In genomic region chr3:78927787-78928186, GRCh38 we compare ENCODE assay signal across 38 cellular contexts.
"Had no signal": no experiment of that assay in that cellular context is flagged by ENCODE, and none has a peak within 500 bp of the region (broad histone marks: within the 10 kb centered on the region; RNA-seq: fewer than 3 reads in every experiment).

No MANE protein-coding gene starts in this region.

- DNase-seq: activated B cell treated with CpG ODN at 0.5 μM for 24 hours; activated CD4-positive, alpha-beta memory T cell treated with anti-CD3 and anti-CD28 coated beads for 36 hours; activated CD4-positive, alpha-beta T cell treated with anti-CD3 and anti-CD28 coated beads for 4 hours; activated CD4-positive, alpha-beta T cell treated with anti-CD3 and anti-CD28 coated beads, Interleukin-2, amount 10 ng/mL, durations not matched to agents 24 days and 14 days; activated CD4-positive, alpha-beta T cell treated with anti-CD3 and anti-CD28 coated beads, Interleukin-2, amount 50 U/mL, for 1 hour; activated CD4-positive, alpha-beta T cell treated with anti-CD3 and anti-CD28 coated beads, Interleukin-2, amount 50 U/mL, for 4 hours; activated CD4-positive, CD25-positive, alpha-beta regulatory T cell treated with anti-CD3 and anti-CD28 coated beads, Interleukin-2, amount 50 U/mL, for 72 hours; activated CD8-positive, alpha-beta memory T cell treated with anti-CD3 and anti-CD28 coated beads, Interleukin-2, amount 50 U/mL, for 4 hours; activated CD8-positive, alpha-beta T cell treated with anti-CD3 and anti-CD28 coated beads for 36 hours; activated effector memory CD4-positive, alpha-beta T cell treated with anti-CD3 and anti-CD28 coated beads, Interleukin-2, amount 50 U/mL, for 16 hours; activated gamma-delta T cell treated with Interleukin-2 at 50 U/mL for 16 hours; activated naive CD4-positive, alpha-beta T cell; activated naive CD4-positive, alpha-beta T cell treated with anti-CD3 and anti-CD28 coated beads for 36 hours; activated naive CD4-positive, alpha-beta T cell treated with anti-CD3 and anti-CD28 coated beads, Interleukin-2, amount 50 U/mL, for 16 hours; activated naive CD8-positive, alpha-beta T cell treated with anti-CD3 and anti-CD28 coated beads for 36 hours; activated T-cell treated with anti-CD3 and anti-CD28 coated beads for 4 hours; activated T-cell treated with anti-CD3 and anti-CD28 coated beads, Interleukin-2, amount 50 U/mL, for 1 hour; activated T-cell treated with anti-CD3 and anti-CD28 coated beads, Interleukin-2, amount 50 U/mL, for 4 hours; activated T-cell treated with anti-CD3 and anti-CD28 coated beads, Interleukin-2, amount 50 U/mL, for 72 hours; adrenal gland; amniotic stem cell; anterior cingulate cortex; caudate nucleus; T-helper 1 cell; T-helper 2 cell; T-helper 9 cell had no signal

- H3K4me3 ChIP-seq: adrenal gland, ascending aorta, cardiac muscle cell had no signal

- H3K4me1 ChIP-seq: adrenal gland, ascending aorta had no signal

- H3K9me3 Mint-ChIP-seq: activated CD4-positive, alpha-beta T cell treated with anti-CD3 and anti-CD28 coated beads, Interleukin-2, amount 10 ng/mL, durations not matched to agents 24 days and 14 days; activated T-helper 1 cell treated with anti-CD3 and anti-CD28 coated beads, Interleukin-12 subunit alpha, Interleukin-12 subunit beta, Interleukin-2, Interleukin-4 antibody, amounts not matched to agents 30 ng/mL and 10 ng/mL and 1 ng/mL, durations not matched to agents 14 hours and 24 hours and 36 hours; brain had no signal

- H3K36me3 Mint-ChIP-seq: activated CD4-positive, alpha-beta memory T cell treated with anti-CD3 and anti-CD28 coated beads for 36 hours; activated naive CD4-positive, alpha-beta T cell treated with anti-CD3 and anti-CD28 coated beads, Interleukin-2, amount 50 U/mL, for 72 hours had no signal

- H3K4me3 Mint-ChIP-seq: activated B cell treated with CpG ODN at 0.5 μM for 24 hours; activated CD4-positive, alpha-beta memory T cell treated with anti-CD3 and anti-CD28 coated beads for 36 hours; activated CD4-positive, alpha-beta T cell treated with anti-CD3 and anti-CD28 coated beads, Interleukin-2, amount 10 ng/mL, durations not matched to agents 24 days and 14 days; activated CD8-positive, alpha-beta T cell treated with anti-CD3 and anti-CD28 coated beads for 36 hours; activated naive CD4-positive, alpha-beta T cell treated with anti-CD3 and anti-CD28 coated beads for 36 hours; activated naive CD8-positive, alpha-beta T cell treated with anti-CD3 and anti-CD28 coated beads for 36 hours; activated T-cell treated with anti-CD3 and anti-CD28 coated beads, Interleukin-2, amount 50 U/mL, for 4 hours; activated T-cell treated with anti-CD3 and anti-CD28 coated beads, Interleukin-2, amount 50 U/mL, for 72 hours; activated T-helper 1 cell treated with anti-CD3 and anti-CD28 coated beads, Interleukin-12 subunit alpha, Interleukin-12 subunit beta, Interleukin-2, Interleukin-4 antibody, amounts not matched to agents 30 ng/mL and 10 ng/mL and 1 ng/mL, durations not matched to agents 14 hours and 24 hours and 36 hours; activated T-helper 17 cell treated with anti-CD3 and anti-CD28 coated beads, Interleukin-2, amount 50 U/mL, for 72 hours; brain; central memory CD8-positive, alpha-beta T cell; T-helper 1 cell treated with Interleukin-12 subunit alpha and Interleukin-12 subunit beta and Interleukin-4 antibody, amounts not matched to agents 30 μg/mL and 1 μg/mL, for 36 hours; T-helper 2 cell treated with Interferon-gamma antibody and Interleukin-4, amounts not matched to agents 5 μg/mL and 100 μg/mL, for 36 hours had no signal

- H3K27me3 ChIP-seq: adrenal gland, ascending aorta, cardiac muscle cell had no signal

- H3K27ac ChIP-seq: adrenal gland, ascending aorta, cardiac muscle cell, VCaP had no signal

- H3K36me3 ChIP-seq: adrenal gland, ascending aorta, cardiac muscle cell had no signal

- H3K27me3 Mint-ChIP-seq: activated B cell treated with CpG ODN at 0.5 μM for 24 hours; activated CD4-positive, alpha-beta memory T cell treated with anti-CD3 and anti-CD28 coated beads for 36 hours; activated CD4-positive, alpha-beta T cell treated with anti-CD3 and anti-CD28 coated beads, Interleukin-2, amount 10 ng/mL, durations not matched to agents 24 days and 14 days; activated CD8-positive, alpha-beta T cell treated with anti-CD3 and anti-CD28 coated beads for 36 hours; activated naive CD8-positive, alpha-beta T cell treated with anti-CD3 and anti-CD28 coated beads for 36 hours; activated T-helper 17 cell treated with anti-CD3 and anti-CD28 coated beads, Interleukin-2, amount 50 U/mL, for 72 hours; brain; central memory CD8-positive, alpha-beta T cell had no signal

- FAIRE-seq: bronchial epithelial cell, TTC549 had no signal

- H3K27ac Mint-ChIP-seq: activated B cell treated with CpG ODN at 0.5 μM for 24 hours; activated CD4-positive, alpha-beta memory T cell treated with anti-CD3 and anti-CD28 coated beads for 36 hours; activated CD4-positive, alpha-beta T cell treated with anti-CD3 and anti-CD28 coated beads, Interleukin-2, amount 10 ng/mL, durations not matched to agents 24 days and 14 days; activated CD8-positive, alpha-beta T cell treated with anti-CD3 and anti-CD28 coated beads for 36 hours; activated naive CD4-positive, alpha-beta T cell treated with anti-CD3 and anti-CD28 coated beads for 36 hours; activated naive CD4-positive, alpha-beta T cell treated with anti-CD3 and anti-CD28 coated beads, Interleukin-2, amount 50 U/mL, for 72 hours; activated naive CD8-positive, alpha-beta T cell treated with anti-CD3 and anti-CD28 coated beads for 36 hours; activated T-cell treated with anti-CD3 and anti-CD28 coated beads, Interleukin-2, amount 50 U/mL, for 72 hours; activated T-helper 1 cell treated with anti-CD3 and anti-CD28 coated beads, Interleukin-12 subunit alpha, Interleukin-12 subunit beta, Interleukin-2, Interleukin-4 antibody, amounts not matched to agents 30 ng/mL and 10 ng/mL and 1 ng/mL, durations not matched to agents 14 hours and 24 hours and 36 hours; activated T-helper 17 cell treated with anti-CD3 and anti-CD28 coated beads, Interleukin-2, amount 50 U/mL, for 72 hours; brain; T-helper 1 cell treated with Interleukin-12 subunit alpha and Interleukin-12 subunit beta and Interleukin-4 antibody, amounts not matched to agents 30 μg/mL and 1 μg/mL, for 36 hours; T-helper 2 cell treated with Interferon-gamma antibody and Interleukin-4, amounts not matched to agents 5 μg/mL and 100 μg/mL, for 36 hours had no signal

- H3K9me3 ChIP-seq: adrenal gland, ascending aorta had no signal

- H3K4me1 Mint-ChIP-seq: activated B cell treated with CpG ODN at 0.5 μM for 24 hours; activated CD4-positive, alpha-beta T cell treated with anti-CD3 and anti-CD28 coated beads, Interleukin-2, amount 10 ng/mL, durations not matched to agents 24 days and 14 days; activated naive CD8-positive, alpha-beta T cell treated with anti-CD3 and anti-CD28 coated beads for 36 hours; activated T-helper 17 cell treated with anti-CD3 and anti-CD28 coated beads, Interleukin-2, amount 50 U/mL, for 72 hours; central memory CD8-positive, alpha-beta T cell had no signal
